1 cellular context compared by ENCODE assay signal in genomic region chr22:49947296-49947622, GRCh38.
TF ChIP-seq lines count a peak whose summit lies in the region.

No MANE protein-coding gene starts in this region.

TF ChIP-seq in IMR-90, 13 proteins besides CTCF, POLR2A, EP300 and RAD21:
- TF ChIP-seq RFX5 (IDR thresholded peaks at IDR 0.05; ENCODE audit: low read depth, low read length) = no peak
- TF ChIP-seq MXI1 (IDR thresholded peaks at IDR 0.05; ENCODE audit: borderline replicate concordance, low read depth, low read length) = no peak
